In genomic region chr9:19552693-19553092, GRCh38 we compare ENCODE assay signal across 30 cellular contexts.
DNase-seq lines count a peak whose midpoint lies in the region; ATAC-seq and TF ChIP-seq lines count a peak whose summit lies in the region.
"Had no signal": no experiment of that assay in that cellular context is flagged by ENCODE, and none has a peak within 500 bp of the region (broad histone marks: within the 10 kb centered on the region; RNA-seq: fewer than 3 reads in every experiment).

No MANE protein-coding gene starts in this region.

- H3K9ac ChIP-seq in BLaER1, result no peak overlapping the region
- H3K9ac ChIP-seq: neural progenitor cell had no signal

- ATAC-seq in GM18517 (IDR thresholded peaks at IDR 0.05; ENCODE audit: unreplicated experiment) (no peak), HG02938 (IDR thresholded peaks at IDR 0.05; ENCODE audit: unreplicated experiment) (no peak)
- ATAC-seq: activated naive CD4-positive, alpha-beta T cell treated with anti-CD3 and anti-CD28 coated beads, Interleukin-2, amount 50 U/mL, for 72 hours; CD8-positive, alpha-beta T cell; effector memory CD8-positive, alpha-beta T cell; GM12878; K562; left lobe of liver had no signal

- H3K27ac ChIP-seq in BLaER1 (peak overlapping the region; percentile 78; the same call in 1 of the 2 replicates), VCaP (peak overlapping the region; percentile 95)
- H3K27ac ChIP-seq: breast epithelium, colonic mucosa, neural progenitor cell, pancreas, thyroid gland, uterus had no signal

- H3K4me1 ChIP-seq in BLaER1, result peaks cover 52% of the 10 kb centered on the region
- H3K4me1 ChIP-seq: breast epithelium, colonic mucosa, thyroid gland, uterus had no signal

- no peaks in the 10 kb centered on the region for H4K20me1 ChIP-seq in BLaER1

- no peaks in the 10 kb centered on the region for H3K36me3 ChIP-seq in BLaER1
- H3K36me3 ChIP-seq: breast epithelium, colonic mucosa, neural progenitor cell, pancreas, thyroid gland, uterus had no signal

- DNase-seq in LHCN-M2 (ENCODE audit: low read depth), result peak; percentile 13
- DNase-seq in medulla oblongata (ENCODE audit: extremely low spot score), result peak; percentile 51
- DNase-seq in activated naive CD4-positive, alpha-beta T cell treated with Interleukin-2 at 50 U/mL for 16 hours, result no peak
- DNase-seq in stimulated activated CD4-positive, alpha-beta T cell treated with anti-CD3 and anti-CD28 coated beads, Interleukin-4, amount 100 ng/mL, for 4 hours, result no peak
- DNase-seq: activated CD4-positive, alpha-beta T cell treated with anti-CD3 and anti-CD28 coated beads for 48 hours; activated CD8-positive, alpha-beta memory T cell treated with anti-CD3 and anti-CD28 coated beads for 24 hours; activated T-cell treated with anti-CD3 and anti-CD28 coated beads for 4 hours; AML-193; CD8-positive, alpha-beta T cell; colonic mucosa; effector memory CD8-positive, alpha-beta T cell; erythroblast; glutamatergic neuron; mesendoderm; NCI-H2081 treated with DMSO at 0.1 percent for 48 hours; pancreas; SIG-M5; thyroid gland; uterus had no signal

- peaks cover 16% of the 10 kb centered on the region for H3K9me3 ChIP-seq in BLaER1
- H3K9me3 ChIP-seq: breast epithelium, colonic mucosa, pancreas, thyroid gland, uterus had no signal

- no peaks in the 10 kb centered on the region for H3K27me3 ChIP-seq in BLaER1
- H3K27me3 ChIP-seq: breast epithelium, colonic mucosa, neural progenitor cell, pancreas, thyroid gland, uterus had no signal

- TF ChIP-seq CTCF in VCaP (conservative IDR thresholded peaks at IDR 0.05), result no peak

- H3K4me2 ChIP-seq in BLaER1, result 0 out of 2 replicates have a peak overlapping the region, but pooled peaks have one; percentile 93
- H3K4me2 ChIP-seq: neural progenitor cell, smooth muscle cell had no signal

- H3K4me3 ChIP-seq in BLaER1, result no peak overlapping the region
- H3K4me3 ChIP-seq: breast epithelium, colonic mucosa, GM12878, K562, neural progenitor cell, pancreas, smooth muscle cell, thyroid gland, uterus had no signal

Comparison
In these comparisons a context has a peak if more than half of its experiments do, and no peak if none do; other contexts are left out.
1. DNase-seq: peak in LHCN-M2 (single experiment) and medulla oblongata (single experiment); none in activated naive CD4-positive, alpha-beta T cell treated with Interleukin-2 at 50 U/mL for 16 hours (single experiment) and stimulated activated CD4-positive, alpha-beta T cell treated with anti-CD3 and anti-CD28 coated beads, Interleukin-4, amount 100 ng/mL, for 4 hours (0 of 2).